ENCODE assay signal across 8 cellular contexts in genomic region chr11:17351510-17352176, GRCh38. TPM values are rescaled to one million over a fixed set of nuclear protein-coding genes. Genes with fewer than 3 reads are reported as not detected.
A peak's percentile ranks its signal among the peaks of the same experiment; 100 is the strongest.
DNase-seq lines count a peak whose midpoint lies in the region; FAIRE-seq and TF ChIP-seq lines count a peak whose summit lies in the region.

Gene NCR3LG1, plus strand, starts transcription at chr11:17351800. Its CDS starts 170 bp downstream, at chr11:17351970.

- H3K79me2 ChIP-seq in DOHH2 (ENCODE audit: control insufficient read depth, low read length) (peaks cover 44% of the 10 kb centered on the region), astrocyte (ENCODE audit: insufficient read depth, low read length) (no peaks in the 10 kb centered on the region), hepatocyte (peaks cover 3% of the 10 kb centered on the region)

- TF ChIP-seq CTCF in DOHH2 (IDR thresholded peaks at IDR 0.05; ENCODE audit: low read depth, low read length, poor library complexity, severe bottlenecking) = no peak
- TF ChIP-seq CTCF in astrocyte (IDR thresholded peaks at IDR 0.05; ENCODE audit: insufficient read depth, low read depth, low read length) = no peak
- TF ChIP-seq CTCF in hepatocyte (IDR thresholded peaks at IDR 0.05; ENCODE audit: poor library complexity) = no peak
- peak in 1 of 4 experiments; percentile 9 for TF ChIP-seq CTCF in uterus (IDR thresholded peaks at IDR 0.05)

- H3K4me3 Mint-ChIP-seq in astrocyte (ENCODE audit: unreplicated experiment) = peak within 1 kb of the TSS; percentile 85

- no peak for TF ChIP-seq POLR2A in uterus (IDR thresholded peaks at IDR 0.05)

- H3K4me2 ChIP-seq in DOHH2 (ENCODE audit: low read length) = peak within 1 kb of the TSS; percentile 74
- peak within 1 kb of the TSS; percentile 93 for H3K4me2 ChIP-seq in astrocyte (ENCODE audit: low read length)
- H3K4me2 ChIP-seq in hepatocyte = peak within 1 kb of the TSS; percentile 94

- peaks cover 37% of the 10 kb centered on the region for H3K36me3 ChIP-seq in DOHH2 (ENCODE audit: control insufficient read depth, low read length)
- no peaks in the 10 kb centered on the region for H3K36me3 ChIP-seq in astrocyte (ENCODE audit: insufficient read depth, low read length)
- no peaks in the 10 kb centered on the region for H3K36me3 ChIP-seq in hepatocyte (replicated peaks; ENCODE audit: insufficient read depth, low read depth)
- no peaks in the 10 kb centered on the region for H3K36me3 ChIP-seq in uterus

- peak within 1 kb of the TSS; percentile 82 for H3K9ac ChIP-seq in astrocyte (ENCODE audit: low read length)

- WGBS in hepatocyte (ENCODE audit: low lambda C conversion rate, missing lambda C conversion rate) = 2% methylated on average over 61 of the region's 61 CpGs

- peaks cover 5% of the 10 kb centered on the region for H3K4me1 Mint-ChIP-seq in astrocyte (ENCODE audit: low read depth, unreplicated experiment)

- H3K27ac Mint-ChIP-seq in astrocyte (ENCODE audit: unreplicated experiment) = peak within 1 kb of the TSS; percentile 84

- H3K27me3 ChIP-seq in DOHH2 (ENCODE audit: control insufficient read depth, low read length) (peaks cover 3% of the 10 kb centered on the region; the same call in 1 of the 2 replicates), astrocyte (ENCODE audit: insufficient read depth, low read length) (no peaks in the 10 kb centered on the region), hepatocyte (peaks cover 8% of the 10 kb centered on the region), uterus (no peaks in the 10 kb centered on the region)

- intact Hi-C loops in uterus (cut with DNase I; ENCODE audit: low total_unique reads) = no loop called here

- H3K4me1 ChIP-seq in DOHH2 (ENCODE audit: control insufficient read depth, low read length) (peaks cover 27% of the 10 kb centered on the region), astrocyte (ENCODE audit: insufficient read depth, low read length) (peaks cover 20% of the 10 kb centered on the region), hepatocyte (ENCODE audit: insufficient read depth) (peaks cover 5% of the 10 kb centered on the region), uterus (no peaks in the 10 kb centered on the region)

- DNase-seq in KG1 (lab: John Stamatoyannopoulos, UW) (peak; percentile 15), T1000 (lab: John Stamatoyannopoulos, UW) (peak; percentile 7), astrocyte (ENCODE audit: low read depth) (peak; percentile 53), hepatocyte (ENCODE audit: low spot score) (peak; percentile 86), pulmonary artery endothelial cell (ENCODE audit: low read depth, low spot score) (no peak), uterus (peak; percentile 69 to 75), NCI-H2081 treated with DMSO at 0.1 percent for 48 hours (lab: John Stamatoyannopoulos, UW) (no peak)

- H3K27ac ChIP-seq in DOHH2 (ENCODE audit: low read depth, low read length) (peak within 1 kb of the TSS; percentile 95), astrocyte (ENCODE audit: low read depth, low read length) (peak within 1 kb of the TSS; percentile 37), hepatocyte (peak within 1 kb of the TSS; percentile 92), uterus (peak within 1 kb of the TSS; percentile 78 to 86)

- H3F3A ChIP-seq in DOHH2 (ENCODE audit: control insufficient read depth, insufficient read depth) = peaks cover 23% of the 10 kb centered on the region

- peaks cover 1% of the 10 kb centered on the region for H3K9me3 Mint-ChIP-seq in astrocyte (ENCODE audit: unreplicated experiment)

- H4K20me1 ChIP-seq in DOHH2 (ENCODE audit: control insufficient read depth, insufficient read depth, low read depth, low read length) = no peaks in the 10 kb centered on the region; the same call in 1 of the 2 replicates
- no peaks in the 10 kb centered on the region for H4K20me1 ChIP-seq in astrocyte (ENCODE audit: insufficient read depth, low read length)
- no peaks in the 10 kb centered on the region for H4K20me1 ChIP-seq in hepatocyte (ENCODE audit: insufficient read depth, poor library complexity, severe bottlenecking)

- peaks cover 18% of the 10 kb centered on the region for H3K27me3 Mint-ChIP-seq in astrocyte (ENCODE audit: low read depth, unreplicated experiment)

- FAIRE-seq in astrocyte (lab: Jason Lieb, UNC) = no peak

- H3K9me2 ChIP-seq in DOHH2 (replicated peaks; ENCODE audit: control insufficient read depth, low read length) (no peaks in the 10 kb centered on the region), hepatocyte (replicated peaks; ENCODE audit: insufficient read depth) (no peaks in the 10 kb centered on the region)

- H3K36me3 Mint-ChIP-seq in astrocyte (ENCODE audit: low read depth, unreplicated experiment) = peaks cover 3% of the 10 kb centered on the region

- H3K4me3 ChIP-seq in DOHH2 (ENCODE audit: low read length) (peak within 1 kb of the TSS; percentile 77), astrocyte (ENCODE audit: insufficient read depth, low read depth, low read length) (peak within 1 kb of the TSS; percentile 72), hepatocyte (peak within 1 kb of the TSS; percentile 54), uterus (peak within 1 kb of the TSS; percentile 44 to 64)

- H3K9me3 ChIP-seq in DOHH2 (ENCODE audit: control insufficient read depth, insufficient read depth, low read length) (no peaks in the 10 kb centered on the region), astrocyte (ENCODE audit: insufficient read depth, low read depth, low read length) (no peaks in the 10 kb centered on the region), hepatocyte (ENCODE audit: low read depth) (no peaks in the 10 kb centered on the region), uterus (no peaks in the 10 kb centered on the region)

- peak within 1 kb of the TSS; percentile 83 for H2AFZ ChIP-seq in astrocyte (ENCODE audit: low read depth, low read length)
- H2AFZ ChIP-seq in hepatocyte = peak within 1 kb of the TSS; percentile 76

RNA-seq across cellular contexts. Expression of gene NCR3LG1, which starts in this region (rescaled TPM):
- total RNA-seq in astrocyte (3.1 and 3.3 TPM in 2 replicates), hepatocyte (13.8 and 15.2 TPM in 2 replicates), pulmonary artery endothelial cell (8.8 and 10.5 TPM in 2 replicates), uterus (1 to 10 TPM in 2 of 4 donors, under 1 TPM in 2; 0.29 to 4.6 (median 0.91) TPM)
- 3.1 and 3.7 TPM in 2 replicates for polyA plus RNA-seq in hepatocyte

Comparison
In these comparisons a context has a peak if more than half of its experiments do, and no peak if none do; other contexts are left out.
1. H3K27ac ChIP-seq: peak in every context shown above with its lines; median percentile 95 in DOHH2; 92 in hepatocyte; 82 in uterus; 37 in astrocyte.
2. DNase-seq: peak in KG1 (single experiment), T1000 (single experiment), astrocyte (single experiment), hepatocyte (single experiment) and uterus (2 of 2); none in pulmonary artery endothelial cell (single experiment) and NCI-H2081 treated with DMSO at 0.1 percent for 48 hours (single experiment).
3. Peak in every context shown above with its lines, with median percentiles within 50 percentile points of each other: H3K4me2 ChIP-seq and H3K4me3 ChIP-seq.